In the genomic region with DNA sequence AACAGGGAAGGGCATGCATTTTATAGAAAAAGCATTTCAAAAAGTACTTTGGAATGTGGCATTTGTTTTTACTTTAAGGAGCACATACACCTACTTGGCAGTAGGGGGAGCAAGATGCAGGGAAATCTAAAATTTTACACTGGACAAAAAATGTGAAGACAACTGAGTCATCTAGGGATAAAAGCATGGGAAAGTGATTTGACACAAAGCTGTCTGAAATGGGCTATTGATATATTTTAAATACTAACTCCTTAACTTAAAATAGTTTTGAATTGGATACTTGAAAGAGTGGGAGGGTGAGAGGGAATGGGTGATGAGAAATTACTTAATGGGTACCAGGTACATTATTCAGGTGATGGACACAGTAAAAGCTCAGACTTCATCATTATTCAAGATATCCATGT, we compare ENCODE assay signal across 9 cellular contexts. TPM values are rescaled to one million over a fixed set of nuclear protein-coding genes. Genes with fewer than 3 reads are reported as not detected.
DNase-seq lines count a peak whose midpoint lies in the region; ATAC-seq and TF ChIP-seq lines count a peak whose summit lies in the region.
"Had no signal": no experiment of that assay in that cellular context is flagged by ENCODE, and none has a peak within 500 bp of the region (broad histone marks: within the 10 kb centered on the region; RNA-seq: fewer than 3 reads in every experiment).

No MANE protein-coding gene starts in this region.

- H3K9me3 ChIP-seq in body of pancreas (no peaks in the 10 kb centered on the region), lung (ENCODE audit: control insufficient read depth in 2 of 2, insufficient read depth in 1 of 2, low read length in 1 of 2) (no peaks in the 10 kb centered on the region)

- H3K4me1 ChIP-seq in body of pancreas, result no peaks in the 10 kb centered on the region
- no peaks in the 10 kb centered on the region for H3K4me1 ChIP-seq in lung (ENCODE audit: control insufficient read depth in 2 of 2, insufficient read depth in 2 of 2, low read length in 2 of 2)

- H3K27me3 ChIP-seq in GM06990 (replicated peaks; ENCODE audit: control insufficient read depth, insufficient read depth, low read length) (no peaks in the 10 kb centered on the region), body of pancreas (no peaks in the 10 kb centered on the region), lung (ENCODE audit: control insufficient read depth, insufficient read depth) (no peaks in the 10 kb centered on the region)

- no peak overlapping the region for H3K4me3 ChIP-seq in GM06990 (replicated peaks; ENCODE audit: low read depth, low read length)
- H3K4me3 ChIP-seq in body of pancreas, result no peak overlapping the region
- no peak overlapping the region for H3K4me3 ChIP-seq in lung
- H3K4me3 ChIP-seq: skin epidermis had no signal

- ATAC-seq in body of pancreas (peak; percentile 52), lung (ENCODE audit: insufficient read depth, low FRiP score) (no peak), GM18519 (IDR thresholded peaks at IDR 0.05; ENCODE audit: low FRiP score, unreplicated experiment) (no peak), GM19452 (IDR thresholded peaks at IDR 0.05; ENCODE audit: unreplicated experiment) (no peak)

- H3K36me3 ChIP-seq in GM06990 (ENCODE audit: control insufficient read depth, insufficient read depth, low read length) (no peaks in the 10 kb centered on the region), body of pancreas (replicated peaks in 1 of 2; ENCODE audit: insufficient read depth in 1 of 2, low read depth in 2 of 2) (no peaks in the 10 kb centered on the region), lung (ENCODE audit: control insufficient read depth in 2 of 2, insufficient read depth in 2 of 2, low read length in 2 of 2) (no peaks in the 10 kb centered on the region)

- peak; percentile 71 for TF ChIP-seq CTCF in GM06990 (IDR thresholded peaks at IDR 0.05; ENCODE audit: insufficient read depth, low read length, poor library complexity, severe bottlenecking)
- peak; percentile 77 for TF ChIP-seq CTCF in LNCAP (IDR thresholded peaks at IDR 0.05)
- peak; percentile 11 to 79 (median 75) for TF ChIP-seq CTCF in body of pancreas (IDR thresholded peaks at IDR 0.05)
- TF ChIP-seq CTCF in lung (IDR thresholded peaks at IDR 0.05; ENCODE audit: control extremely low read depth, extremely low read depth), result peak; percentile 60

- DNase-seq in GM06990 (ENCODE audit: extremely low read depth, insufficient read length) (no peak), body of pancreas (no peak), lung (ENCODE audit: low spot score) (no peak), NCI-H524 (lab: John Stamatoyannopoulos, UW) (no peak), NCI-H2227 (lab: John Stamatoyannopoulos, UW; ENCODE audit: unreplicated experiment) (no peak)

- no peak for TF ChIP-seq POLR2A in body of pancreas (IDR thresholded peaks at IDR 0.05)

- intact Hi-C loops in body of pancreas (cut with DNase I), result loop anchor here (10.0 kb wide), 2 partner anchors 605 to 1005 kb away; no protein-coding TSS in a partner anchor

- H3K27ac ChIP-seq in body of pancreas (no peak overlapping the region), lung (ENCODE audit: low read depth in 1 of 2, low read length in 1 of 2) (no peak overlapping the region)
- H3K27ac ChIP-seq: skin epidermis had no signal

RNA-seq across cellular contexts. Expression of gene TMEM200C, which starts 15.8 kb away (rescaled TPM):
- total RNA-seq in body of pancreas, result under 1 TPM in 1 of 2 donors, not detected in 1; 0.78 TPM
- 1 to 10 TPM in 1 of 2 donors, under 1 TPM in 1; 0.57 to 1.3 TPM for total RNA-seq in lung
- under 1 TPM; 0.12 to 0.21 TPM for polyA plus RNA-seq in lung
